Comparison of ENCODE assay signal across 7 cellular contexts in genomic region chr1:34500451-34500850, GRCh38.
DNase-seq lines count a peak whose midpoint lies in the region; ATAC-seq, FAIRE-seq and TF ChIP-seq lines count a peak whose summit lies in the region.

No MANE protein-coding gene starts in this region.

- no peaks in the 10 kb centered on the region for H3K79me2 ChIP-seq in HepG2 (ENCODE audit: insufficient read depth, low read length)

- no peak for TF ChIP-seq CTCF in HepG2 (CRISPR knock-in tag; IDR thresholded peaks at IDR 0.05)
- TF ChIP-seq CTCF in WERI-Rb-1 (IDR thresholded peaks at IDR 0.05; ENCODE audit: low read depth, low read length): no peak

- DNase-seq in GM03348 (ENCODE audit: low spot score): peak; percentile 55
- DNase-seq in HT-29 (ENCODE audit: low spot score): peak; percentile 50
- peak; percentile 8 for DNase-seq in activated naive CD8-positive, alpha-beta T cell treated with anti-CD3 and anti-CD28 coated beads, Interleukin-2, amount 50 U/mL, for 24 hours
- no peak for DNase-seq in HepG2 (ENCODE audit: low spot score)
- DNase-seq in WERI-Rb-1: no peak
- no peak for DNase-seq in activated CD8-positive, alpha-beta memory T cell treated with anti-CD3 and anti-CD28 coated beads for 24 hours

- H3K9me3 ChIP-seq in HepG2 (ENCODE audit: low read length): no peaks in the 10 kb centered on the region
- H3K9me3 ChIP-seq in WERI-Rb-1 (ENCODE audit: severe bottlenecking): no peaks in the 10 kb centered on the region

- H3K27ac Mint-ChIP-seq in activated naive CD8-positive, alpha-beta T cell treated with anti-CD3 and anti-CD28 coated beads, Interleukin-2, amount 50 U/mL, for 24 hours: no peak overlapping the region

- H4K20me1 ChIP-seq in HepG2 (ENCODE audit: insufficient read depth, low read length): no peaks in the 10 kb centered on the region

- POLR2A ChIA-PET in HepG2 (lab: Yijun Ruan, JAX): no interaction called here

- H3K27me3 ChIP-seq in HepG2 (ENCODE audit: control insufficient read depth in 1 of 2, insufficient read depth in 2 of 2, low read length in 2 of 2) (no peaks in the 10 kb centered on the region), WERI-Rb-1 (ENCODE audit: insufficient read depth, low read depth, severe bottlenecking) (peaks cover 55% of the 10 kb centered on the region)

- CTCF ChIA-PET in HepG2 (lab: Yijun Ruan, JAX; ENCODE audit: low intra/inter-chr PET ratio, low total read pairs): no interaction called here

- no peaks in the 10 kb centered on the region for H3K4me1 ChIP-seq in HepG2 (ENCODE audit: insufficient read depth, low read length)

- no TSS peak for BruUV-seq in HepG2 (replicated peaks; lab: Mats Ljungman, UMichigan)

- no peaks in the 10 kb centered on the region for H3K9me3 Mint-ChIP-seq in activated naive CD8-positive, alpha-beta T cell treated with anti-CD3 and anti-CD28 coated beads, Interleukin-2, amount 50 U/mL, for 24 hours

- intact Hi-C loops in HepG2 (cut with micrococcal nuclease; ENCODE audit: unreplicated experiment): no loop called here

- H3K36me3 ChIP-seq in HepG2 (replicated peaks in 1 of 2; ENCODE audit: control insufficient read depth in 1 of 2, insufficient read depth in 2 of 2, low read length in 2 of 2) (no peaks in the 10 kb centered on the region), WERI-Rb-1 (no peaks in the 10 kb centered on the region)

- no peak for ATAC-seq in activated naive CD8-positive, alpha-beta T cell treated with anti-CD3 and anti-CD28 coated beads, Interleukin-2, amount 50 U/mL, for 24 hours
- no peak for ATAC-seq in HepG2
- ATAC-seq in HG03039 (IDR thresholded peaks at IDR 0.05; ENCODE audit: unreplicated experiment): no peak

- no peak for TF ChIP-seq POLR2A in HepG2 (IDR thresholded peaks at IDR 0.05; ENCODE audit: insufficient read depth in 1 of 2, low read depth in 2 of 2, low read length in 2 of 2)

- no peak for FAIRE-seq in HepG2 (lab: Jason Lieb, UNC)

- in situ Hi-C loops in HepG2 (cut with HindIII; ENCODE audit: extremely low pct_ligation_motif_present, low pct_unique_long_range_greater_than_20kb): no loop called here

- H3K4me1 Mint-ChIP-seq in activated naive CD8-positive, alpha-beta T cell treated with anti-CD3 and anti-CD28 coated beads, Interleukin-2, amount 50 U/mL, for 24 hours: no peaks in the 10 kb centered on the region

- H3K4me2 ChIP-seq in HepG2 (ENCODE audit: low read depth, low read length): no peak overlapping the region

- 5% methylated on average over 3 of the region's 6 CpGs for WGBS in HepG2 (ENCODE audit: low lambda C conversion rate)

- H3K4me3 ChIP-seq in HepG2 (replicated peaks in 1 of 3; ENCODE audit: insufficient read depth in 1 of 3, low read depth in 2 of 3, low read length in 3 of 3): no peak overlapping the region
- no peak overlapping the region for H3K4me3 ChIP-seq in WERI-Rb-1 (ENCODE audit: low read depth, low read length)

- H3K27me3 Mint-ChIP-seq in activated naive CD8-positive, alpha-beta T cell treated with anti-CD3 and anti-CD28 coated beads, Interleukin-2, amount 50 U/mL, for 24 hours: peaks cover 4% of the 10 kb centered on the region

- no peak overlapping the region for H3K27ac ChIP-seq in HepG2 (ENCODE audit: extremely low read length, insufficient read depth, low read length)
- no peak overlapping the region for H3K27ac ChIP-seq in WERI-Rb-1

- no peak for TF ChIP-seq RAD21 in HepG2 (CRISPR knock-in tag; IDR thresholded peaks at IDR 0.05)

- no peak overlapping the region for H2AFZ ChIP-seq in HepG2 (ENCODE audit: low read length)

- TF ChIP-seq EP300 in HepG2 (IDR thresholded peaks at IDR 0.05; ENCODE audit: low read depth in 2 of 2, low read length in 2 of 2) (no peak), HepG2 (CRISPR knock-in tag; IDR thresholded peaks at IDR 0.05; ENCODE audit: borderline replicate concordance) (no peak)

- H3K36me3 Mint-ChIP-seq in activated naive CD8-positive, alpha-beta T cell treated with anti-CD3 and anti-CD28 coated beads, Interleukin-2, amount 50 U/mL, for 24 hours (ENCODE audit: low read depth): no peaks in the 10 kb centered on the region

- no peak overlapping the region for H3K4me3 Mint-ChIP-seq in activated naive CD8-positive, alpha-beta T cell treated with anti-CD3 and anti-CD28 coated beads, Interleukin-2, amount 50 U/mL, for 24 hours

- no peak overlapping the region for H3K9ac ChIP-seq in HepG2 (ENCODE audit: insufficient read depth, low read depth, low read length)

TF ChIP-seq in HepG2, 621 proteins besides CTCF, POLR2A, EP300 and RAD21 (continues in another document):
- TF ChIP-seq MZF1 (CRISPR knock-in tag; IDR thresholded peaks at IDR 0.05; ENCODE audit: borderline replicate concordance) (no peak), NFKB2 (CRISPR knock-in tag; IDR thresholded peaks at IDR 0.05; ENCODE audit: borderline replicate concordance) (0 out of 2 replicates have a peak, but pooled peaks have one; percentile 32), KLF11 (CRISPR knock-in tag; IDR thresholded peaks at IDR 0.05) (peak; percentile 56; the same call in 1 of the 2 replicates), TEF (CRISPR knock-in tag; IDR thresholded peaks at IDR 0.05) (peak; percentile 33; the same call in 1 of the 2 replicates), ERF (CRISPR knock-in tag; IDR thresholded peaks at IDR 0.05) (0 out of 2 replicates have a peak, but pooled peaks have one; percentile 30), CEBPB (IDR thresholded peaks at IDR 0.05; ENCODE audit: borderline replicate concordance, low read depth, low read length) (no peak), ZNF773 (CRISPR knock-in tag; IDR thresholded peaks at IDR 0.05; ENCODE audit: borderline replicate concordance) (0 out of 2 replicates have a peak, but pooled peaks have one; percentile 32), WIZ (CRISPR knock-in tag; IDR thresholded peaks at IDR 0.05) (0 out of 2 replicates have a peak, but pooled peaks have one; percentile 51), MXD3 (CRISPR knock-in tag; IDR thresholded peaks at IDR 0.05) (peak; percentile 54; the same call in 1 of the 2 replicates), MIER2 (CRISPR knock-in tag; IDR thresholded peaks at IDR 0.05) (peak; percentile 95), NFAT5 (CRISPR knock-in tag; IDR thresholded peaks at IDR 0.05) (0 out of 2 replicates have a peak, but pooled peaks have one; percentile 44), SALL1 (CRISPR knock-in tag; IDR thresholded peaks at IDR 0.05) (peak; percentile 48; the same call in 1 of the 2 replicates), SALL2 (CRISPR knock-in tag; IDR thresholded peaks at IDR 0.05) (no peak), MEIS2 (CRISPR knock-in tag; IDR thresholded peaks at IDR 0.05) (peak; percentile 64; the same call in 1 of the 2 replicates)

Comparison
In these comparisons a context has a peak if more than half of its experiments do, and no peak if none do; other contexts are left out.
1. DNase-seq: peak in GM03348 (single experiment), HT-29 (single experiment) and activated naive CD8-positive, alpha-beta T cell treated with anti-CD3 and anti-CD28 coated beads, Interleukin-2, amount 50 U/mL, for 24 hours (single experiment); none in HepG2 (single experiment), WERI-Rb-1 (single experiment) and activated CD8-positive, alpha-beta memory T cell treated with anti-CD3 and anti-CD28 coated beads for 24 hours (single experiment).